22 cellular contexts compared by ENCODE assay signal in genomic region chr17:75506888-75507287, GRCh38.
"Had no signal": no experiment of that assay in that cellular context is flagged by ENCODE, and none has a peak within 500 bp of the region (broad histone marks: within the 10 kb centered on the region; RNA-seq: fewer than 3 reads in every experiment).

No MANE protein-coding gene starts in this region.

- H3K4me3 ChIP-seq: cardiac muscle cell, hepatocyte, mucosa of descending colon, right lobe of liver, skin epidermis, stomach, thoracic aorta had no signal

- ATAC-seq: activated T-cell treated with anti-CD3 and anti-CD28 coated beads, Interleukin-2, amount 50 U/mL, for 72 hours; foreskin keratinocyte; mucosa of descending colon; right lobe of liver; stimulated activated effector memory CD8-positive, alpha-beta T cell treated with anti-CD3 and anti-CD28 coated beads, Interleukin-12 subunit alpha, Interleukin-12 subunit beta, amount 100 ng/mL, for 72 hours; WTC11 had no signal

- H3K9me3 Mint-ChIP-seq: activated naive CD4-positive, alpha-beta T cell treated with anti-CD3 and anti-CD28 coated beads, Interleukin-2, amount 10 ng/mL, durations not matched to agents 7 days and 5 days; activated T-cell treated with anti-CD3 and anti-CD28 coated beads, Interleukin-2, amount 50 U/mL, for 72 hours; stimulated activated effector memory CD8-positive, alpha-beta T cell treated with anti-CD3 and anti-CD28 coated beads, Interleukin-12 subunit alpha, Interleukin-12 subunit beta, amount 100 ng/mL, for 72 hours; T-helper 1 cell treated with Interleukin-12 subunit alpha and Interleukin-12 subunit beta and Interleukin-4 antibody, amounts not matched to agents 30 μg/mL and 1 μg/mL, for 36 hours; WTC11 had no signal

- H3K4me3 Mint-ChIP-seq: activated naive CD4-positive, alpha-beta T cell treated with anti-CD3 and anti-CD28 coated beads, Interleukin-2, amount 10 ng/mL, durations not matched to agents 7 days and 5 days; activated T-cell treated with anti-CD3 and anti-CD28 coated beads, Interleukin-2, amount 50 U/mL, for 72 hours; stimulated activated effector memory CD8-positive, alpha-beta T cell treated with anti-CD3 and anti-CD28 coated beads, Interleukin-12 subunit alpha, Interleukin-12 subunit beta, amount 100 ng/mL, for 72 hours; T-helper 1 cell treated with Interleukin-12 subunit alpha and Interleukin-12 subunit beta and Interleukin-4 antibody, amounts not matched to agents 30 μg/mL and 1 μg/mL, for 36 hours; WTC11 had no signal

- H3K27ac Mint-ChIP-seq: activated naive CD4-positive, alpha-beta T cell treated with anti-CD3 and anti-CD28 coated beads, Interleukin-2, amount 10 ng/mL, durations not matched to agents 7 days and 5 days; activated T-cell treated with anti-CD3 and anti-CD28 coated beads, Interleukin-2, amount 50 U/mL, for 72 hours; stimulated activated effector memory CD8-positive, alpha-beta T cell treated with anti-CD3 and anti-CD28 coated beads, Interleukin-12 subunit alpha, Interleukin-12 subunit beta, amount 100 ng/mL, for 72 hours; T-helper 1 cell treated with Interleukin-12 subunit alpha and Interleukin-12 subunit beta and Interleukin-4 antibody, amounts not matched to agents 30 μg/mL and 1 μg/mL, for 36 hours; WTC11 had no signal

- H3K4me1 Mint-ChIP-seq: activated naive CD4-positive, alpha-beta T cell treated with anti-CD3 and anti-CD28 coated beads, Interleukin-2, amount 10 ng/mL, durations not matched to agents 7 days and 5 days; WTC11 had no signal

- H3K9me3 ChIP-seq: mucosa of descending colon, right lobe of liver, stomach, thoracic aorta had no signal

- H3K27me3 ChIP-seq: cardiac muscle cell, foreskin keratinocyte, hepatocyte, right lobe of liver, stomach had no signal

- DNase-seq: activated CD4-positive, alpha-beta T cell treated with anti-CD3 and anti-CD28 coated beads for 4 hours; activated CD4-positive, alpha-beta T cell treated with anti-CD3 and anti-CD28 coated beads, Interleukin-2, amount 50 U/mL, for 48 hours; activated effector memory CD4-positive, alpha-beta T cell treated with Interleukin-2 at 50 U/mL for 16 hours; activated naive CD4-positive, alpha-beta T cell treated with anti-CD3 and anti-CD28 coated beads, Interleukin-2, amount 10 ng/mL, durations not matched to agents 7 days and 5 days; activated T-cell treated with anti-CD3 and anti-CD28 coated beads, Interleukin-2, amount 50 U/mL, for 72 hours; dermis blood vessel endothelial cell; effector memory CD4-positive, alpha-beta T cell; foreskin keratinocyte; kidney glomerular epithelial cell; mesendoderm; stimulated activated CD4-positive, alpha-beta T cell treated with anti-CD3 and anti-CD28 coated beads, Interleukin-2, amount 100 ng/mL, for 24 hours; stomach; T1000 had no signal

- H3K36me3 Mint-ChIP-seq: activated naive CD4-positive, alpha-beta T cell treated with anti-CD3 and anti-CD28 coated beads, Interleukin-2, amount 10 ng/mL, durations not matched to agents 7 days and 5 days; stimulated activated effector memory CD8-positive, alpha-beta T cell treated with anti-CD3 and anti-CD28 coated beads, Interleukin-12 subunit alpha, Interleukin-12 subunit beta, amount 100 ng/mL, for 72 hours had no signal

- H3K27ac ChIP-seq: foreskin keratinocyte, hepatocyte, right lobe of liver had no signal
